ENCODE assay signal across 12 cellular contexts in genomic region chr2:219514196-219514761, GRCh38. TPM values are rescaled to one million over a fixed set of nuclear protein-coding genes. Genes with fewer than 3 reads are reported as not detected.
A peak's percentile ranks its signal among the peaks of the same experiment; 100 is the strongest.
DNase-seq lines count a peak whose midpoint lies in the region; FAIRE-seq and TF ChIP-seq lines count a peak whose summit lies in the region.
"Had no signal": no experiment of that assay in that cellular context is flagged by ENCODE, and none has a peak within 500 bp of the region (broad histone marks: within the 10 kb centered on the region; RNA-seq: fewer than 3 reads in every experiment).

Gene ASIC4, plus strand, starts transcription at chr2:219514482. Its CDS starts 243 bp downstream, at chr2:219514725.

- H3K27me3 ChIP-seq in ascending aorta = peaks cover 27% of the 10 kb centered on the region
- H3K27me3 ChIP-seq: pancreas had no signal

- intact Hi-C loops in ascending aorta (cut with DNase I) = no loop called here

- H3K27ac ChIP-seq in ascending aorta = no peak within 1 kb of the TSS
- H3K27ac ChIP-seq: pancreas had no signal

- H3K4me1 ChIP-seq in ascending aorta = peaks cover 0 to 16% of the 10 kb centered on the region in 2 donors
- H3K4me1 ChIP-seq: pancreas had no signal

- TF ChIP-seq CTCF in ascending aorta (IDR thresholded peaks at IDR 0.05) = no peak

- no peaks in the 10 kb centered on the region for H3K36me3 ChIP-seq in ascending aorta
- H3K36me3 ChIP-seq: pancreas had no signal

- H3K4me3 ChIP-seq in ascending aorta = no peak within 1 kb of the TSS
- H3K4me3 ChIP-seq: pancreas had no signal

- FAIRE-seq in HTR-8/SVneo (lab: Jason Lieb, UNC) = no peak
- FAIRE-seq: pancreas had no signal

- peak; percentile 65 for DNase-seq in NCI-H2227 (lab: John Stamatoyannopoulos, UW; ENCODE audit: unreplicated experiment)
- DNase-seq in NCI-H2227 treated with DMSO at 0.1 percent for 48 hours (lab: John Stamatoyannopoulos, UW) = no peak
- DNase-seq in NCI-H524 treated with DMSO at 0.1 percent for 48 hours (lab: John Stamatoyannopoulos, UW) = peak; percentile 22
- peak; percentile 93 to 94 for DNase-seq in erythroblast (lab: John Stamatoyannopoulos, UW)
- DNase-seq in retina = peak; percentile 86
- DNase-seq in ascending aorta (ENCODE audit: low spot score in 2 of 2) = no peak
- DNase-seq in HTR-8/SVneo (ENCODE audit: insufficient read length, low spot score) = no peak
- no peak for DNase-seq in NCI-H526 treated with DMSO at 0.1 percent for 48 hours (lab: John Stamatoyannopoulos, UW)
- DNase-seq: activated CD4-positive, alpha-beta T cell treated with anti-CD3 and anti-CD28 coated beads, Interleukin-2, amount 10 ng/mL, durations not matched to agents 24 days and 14 days; hippocampal formation had no signal

- TF ChIP-seq POLR2A in erythroblast (IDR thresholded peaks at IDR 0.05; ENCODE audit: low read length) = peak; percentile 25

- H3K9me3 ChIP-seq in ascending aorta = no peaks in the 10 kb centered on the region
- H3K9me3 ChIP-seq: pancreas had no signal

RNA-seq across cellular contexts. Expression of gene ASIC4, which starts in this region (rescaled TPM):
- total RNA-seq in ascending aorta = not detected
- total RNA-seq: activated CD4-positive, alpha-beta T cell treated with anti-CD3 and anti-CD28 coated beads, Interleukin-2, amount 10 ng/mL, durations not matched to agents 24 days and 14 days; H4 had no signal

Comparison
In these comparisons a context has a peak if more than half of its experiments do, and no peak if none do; other contexts are left out.
1. DNase-seq: peak in NCI-H2227 (single experiment), NCI-H524 treated with DMSO at 0.1 percent for 48 hours (single experiment), erythroblast (2 of 2) and retina (single experiment); none in NCI-H2227 treated with DMSO at 0.1 percent for 48 hours (single experiment), ascending aorta (0 of 2), HTR-8/SVneo (single experiment) and NCI-H526 treated with DMSO at 0.1 percent for 48 hours (single experiment).